In the genomic region with DNA sequence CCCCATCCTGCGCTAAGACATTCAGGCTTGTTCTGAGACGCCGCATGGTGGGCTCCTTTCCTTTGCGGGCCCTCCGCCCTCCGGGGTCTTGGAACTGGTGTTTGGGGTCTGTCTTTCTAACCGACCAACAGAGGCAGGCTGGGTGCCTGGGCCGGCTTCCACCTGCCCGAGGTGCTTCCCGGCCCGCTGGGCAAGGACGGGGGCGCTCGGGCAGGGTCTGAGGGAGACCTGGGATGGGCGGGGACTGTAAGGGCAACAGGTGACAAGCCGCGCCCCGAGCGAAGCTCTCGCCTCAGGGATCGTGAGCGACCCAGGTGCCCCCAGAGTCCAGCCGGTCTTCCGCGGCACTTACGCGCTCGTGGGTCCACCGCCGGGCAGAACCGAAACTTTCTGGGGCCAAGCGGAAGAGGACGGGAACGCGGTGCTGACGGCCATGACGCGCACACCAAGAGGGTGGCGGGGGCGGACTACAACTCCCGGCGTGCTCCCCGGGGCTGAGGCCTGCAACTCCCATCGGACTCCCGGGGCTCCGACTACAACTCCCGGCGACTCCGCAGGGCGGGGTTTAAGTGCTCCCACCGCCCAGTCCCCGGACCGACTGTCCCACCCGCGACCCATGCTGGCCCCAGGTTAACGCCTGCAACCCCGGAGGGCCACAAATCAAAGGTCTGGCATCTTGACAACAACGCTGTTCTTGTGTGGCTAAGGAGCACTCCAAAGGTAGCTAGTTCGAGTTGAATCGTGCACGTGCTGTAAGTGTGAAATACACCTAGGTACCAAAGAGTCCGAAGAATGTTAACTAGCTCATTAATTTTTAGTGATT, we compare ENCODE assay signal across 8 cellular contexts. TPM values are rescaled to one million over a fixed set of nuclear protein-coding genes. Genes with fewer than 3 reads are reported as not detected.
DNase-seq lines count a peak whose midpoint lies in the region; ATAC-seq, FAIRE-seq and TF ChIP-seq lines count a peak whose summit lies in the region.

A gene (minus strand): TSS at position 455 of the 823 bp plus-strand sequence. CDS start 10,914 bp downstream, outside the sequence.

- H3K4me3 ChIP-seq in OCI-LY3 (ENCODE audit: low read length) (peak within 1 kb of the TSS; percentile 89), endothelial cell of umbilical vein (replicated peaks in 1 of 3; ENCODE audit: insufficient read depth in 1 of 3, low read depth in 1 of 3, low read length in 3 of 3) (peak within 1 kb of the TSS; percentile 85 to 97 (median 97))

- ATAC-seq in GM19468 (IDR thresholded peaks at IDR 0.05; ENCODE audit: extremely low read depth, unreplicated experiment): peak; percentile 65

- H3K9ac ChIP-seq in OCI-LY3 (ENCODE audit: low read length): peak within 1 kb of the TSS; percentile 93
- peak within 1 kb of the TSS; percentile 88 for H3K9ac ChIP-seq in endothelial cell of umbilical vein (replicated peaks; ENCODE audit: extremely low read depth, insufficient read depth, low read length)

- 0 out of 2 replicates have a peak, but pooled peaks have one; percentile 13 for TF ChIP-seq CTCF in OCI-LY3 (IDR thresholded peaks at IDR 0.05; ENCODE audit: low read depth, low read length)
- no peak for TF ChIP-seq CTCF in endothelial cell of umbilical vein (IDR thresholded peaks at IDR 0.05; ENCODE audit: extremely low read depth in 1 of 2, insufficient read depth in 1 of 2, low read depth in 1 of 2, low read length in 2 of 2)
- TF ChIP-seq CTCF in mesothelial cell of epicardium (IDR thresholded peaks at IDR 0.05; ENCODE audit: unreplicated experiment): no peak

- H3K4me1 ChIP-seq in OCI-LY3 (ENCODE audit: low read length) (peaks cover 31% of the 10 kb centered on the region), endothelial cell of umbilical vein (ENCODE audit: control insufficient read depth, extremely low read depth, insufficient read depth, low read length) (peaks cover 7% of the 10 kb centered on the region)

- no peaks in the 10 kb centered on the region for H3K9me3 ChIP-seq in OCI-LY3 (ENCODE audit: insufficient read depth, low read length)
- no peaks in the 10 kb centered on the region for H3K9me3 ChIP-seq in endothelial cell of umbilical vein (replicated peaks; ENCODE audit: control insufficient read depth, insufficient read depth, low read length)

- peak within 1 kb of the TSS; percentile 83 for H3K4me3 Mint-ChIP-seq in mesothelial cell of epicardium

- dilution Hi-C loops in endothelial cell of umbilical vein (cut with MboI; ENCODE audit: extremely low pct_ligation_motif_present, low sequenced_read_pairs): no loop called here

- peak; percentile 71 for TF ChIP-seq POLR2A in endothelial cell of umbilical vein (IDR thresholded peaks at IDR 0.05; ENCODE audit: low read depth, low read length)

- CTCF ChIA-PET in endothelial cell of umbilical vein (lab: Charles Lee): interaction anchor here (1.1 to 2.2 kb wide), 3 partner anchors 83 to 431 kb away, joined by 3 to 8 read pairs (median 3); no protein-coding TSS in a partner anchor

- H3K36me3 Mint-ChIP-seq in mesothelial cell of epicardium: no peaks in the 10 kb centered on the region

- H3K79me2 ChIP-seq in OCI-LY3 (ENCODE audit: low read length): peaks cover 39% of the 10 kb centered on the region
- H3K79me2 ChIP-seq in endothelial cell of umbilical vein (ENCODE audit: control insufficient read depth, insufficient read depth, low read length): peaks cover 27% of the 10 kb centered on the region

- DNase-seq in COLO829 (ENCODE audit: low spot score) (peak; percentile 94), HT-29 (ENCODE audit: low spot score) (peak; percentile 68), endothelial cell of umbilical vein (ENCODE audit: low read depth, low spot score) (peak; percentile 88), mesothelial cell of epicardium (ENCODE audit: low spot score in 2 of 2, unreplicated experiment in 2 of 2) (peak; percentile 71 to 86)
- DNase-seq in activated CD8-positive, alpha-beta memory T cell treated with anti-CD3 and anti-CD28 coated beads, Interleukin-2, amount 50 U/mL, for 48 hours: peak; percentile 92
- peak; percentile 82 to 84 for DNase-seq in stimulated activated CD8-positive, alpha-beta memory T cell treated with anti-CD3 and anti-CD28 coated beads, Interleukin-15, amount 100 ng/mL, for 48 hours (ENCODE audit: low read depth in 2 of 2)

- peaks cover 3% of the 10 kb centered on the region for H3K4me1 Mint-ChIP-seq in mesothelial cell of epicardium

- H3K4me2 ChIP-seq in OCI-LY3 (ENCODE audit: low read length) (peak within 1 kb of the TSS; percentile 98), endothelial cell of umbilical vein (ENCODE audit: insufficient read depth, low read length) (peak within 1 kb of the TSS; percentile 89)

- peak within 1 kb of the TSS; percentile 95 for H2AFZ ChIP-seq in OCI-LY3 (ENCODE audit: low read depth, low read length)
- peak within 1 kb of the TSS; percentile 98 for H2AFZ ChIP-seq in endothelial cell of umbilical vein (ENCODE audit: low read depth, low read length)

- BruUV-seq in endothelial cell of umbilical vein (replicated peaks; lab: Mats Ljungman, UMichigan): TSS peak; percentile 82

- H3K9me1 ChIP-seq in endothelial cell of umbilical vein (replicated peaks; ENCODE audit: control insufficient read depth, extremely low read depth, insufficient read depth, low read length): no peaks in the 10 kb centered on the region

- peak within 1 kb of the TSS; percentile 60 for H3K27ac ChIP-seq in OCI-LY3 (ENCODE audit: low read length)
- H3K27ac ChIP-seq in endothelial cell of umbilical vein (ENCODE audit: insufficient read depth, low read depth, low read length): peak within 1 kb of the TSS; percentile 44

- H3K36me3 ChIP-seq in OCI-LY3 (replicated peaks; ENCODE audit: low read depth, low read length) (peaks cover 13% of the 10 kb centered on the region), endothelial cell of umbilical vein (ENCODE audit: control insufficient read depth in 2 of 2, extremely low read depth in 1 of 2, insufficient read depth in 2 of 2, low read length in 2 of 2) (no peaks in the 10 kb centered on the region)

- H4K20me1 ChIP-seq in OCI-LY3 (ENCODE audit: insufficient read depth, low read length) (no peaks in the 10 kb centered on the region), endothelial cell of umbilical vein (replicated peaks; ENCODE audit: control insufficient read depth, extremely low read depth, insufficient read depth, low read length) (no peaks in the 10 kb centered on the region)

- H3K27me3 ChIP-seq in OCI-LY3 (ENCODE audit: low read depth, low read length): no peaks in the 10 kb centered on the region
- H3K27me3 ChIP-seq in endothelial cell of umbilical vein (ENCODE audit: control insufficient read depth in 2 of 2, insufficient read depth in 2 of 2, low read length in 2 of 2): peaks cover 0 to 2% of the 10 kb centered on the region in 2 experiments

- peak within 1 kb of the TSS; percentile 81 for H3K27ac Mint-ChIP-seq in mesothelial cell of epicardium

- no peaks in the 10 kb centered on the region for H3K9me3 Mint-ChIP-seq in mesothelial cell of epicardium

- POLR2A ChIA-PET in endothelial cell of umbilical vein (lab: Charles Lee): no interaction called here

- peaks cover 23% of the 10 kb centered on the region for H3K27me3 Mint-ChIP-seq in mesothelial cell of epicardium (ENCODE audit: low read depth)

- intact Hi-C loops in endothelial cell of umbilical vein (cut with micrococcal nuclease): loop anchor here (1.0 to 5.0 kb wide), 3 partner anchors 8 to 417 kb away; no protein-coding TSS in a partner anchor

- peak; percentile 90 for FAIRE-seq in endothelial cell of umbilical vein (lab: Jason Lieb, UNC)

TF ChIP-seq in endothelial cell of umbilical vein, 7 proteins besides CTCF, POLR2A, EP300 and RAD21:
- TF ChIP-seq POLR2AphosphoS5 (IDR thresholded peaks at IDR 0.05; ENCODE audit: insufficient read depth, low read depth, low read length) (peak; percentile 74), JUN (IDR thresholded peaks at IDR 0.05; ENCODE audit: borderline replicate concordance, insufficient read depth, insufficient read length, low read depth) (no peak)
TF ChIP-seq in endothelial cell of umbilical vein: peak in this region for 1.

RNA-seq across cellular contexts. Expression of the gene that starts here (rescaled TPM):
- 8.5 and 9.7 TPM in 2 replicates for total RNA-seq in HT-29 (2014; rRNA removed; shearing (Covaris generic))
- 20.2 and 20.8 TPM in 2 replicates for total RNA-seq in endothelial cell of umbilical vein
- 11.1 and 13.9 TPM in 2 replicates for polyA plus RNA-seq in endothelial cell of umbilical vein
- polyA plus RNA-seq in endothelial cell of umbilical vein (2011; cell fraction: cytosol; rRNA removed): 9.8 and 11.0 TPM in 2 replicates
- polyA plus RNA-seq in endothelial cell of umbilical vein (2011; cell fraction: nucleus; rRNA removed): 13.7 and 14.7 TPM in 2 replicates
- 15.3 and 17.1 TPM in 2 replicates for polyA plus RNA-seq in endothelial cell of umbilical vein (2012)
- polyA minus RNA-seq in endothelial cell of umbilical vein: 29.1 and 29.3 TPM in 2 replicates
- polyA minus RNA-seq in endothelial cell of umbilical vein (2011; cell fraction: cytosol; rRNA and poly(A)+ RNA removed): 7.4 TPM
- 18.6 and 21.5 TPM in 2 replicates for polyA minus RNA-seq in endothelial cell of umbilical vein (2011; cell fraction: nucleus; rRNA and poly(A)+ RNA removed)
- total RNA-seq in mesothelial cell of epicardium: 23.1 to 24.3 TPM (median 24.1 TPM) in 3 replicates

Comparison
In these comparisons a context has a peak if more than half of its experiments do, and no peak if none do; other contexts are left out.
1. Peak in every context shown above with its lines: DNase-seq, ATAC-seq, H3K4me3 ChIP-seq and H3K27ac ChIP-seq.